8 cellular contexts compared by ENCODE assay signal in genomic region chr9:93003552-93004407, GRCh38. TPM values are rescaled to one million over a fixed set of nuclear protein-coding genes. Genes with fewer than 3 reads are reported as not detected.
A peak's percentile ranks its signal among the peaks of the same experiment; 100 is the strongest.
DNase-seq lines count a peak whose midpoint lies in the region; ATAC-seq, FAIRE-seq and TF ChIP-seq lines count a peak whose summit lies in the region.

No MANE protein-coding gene starts in this region.

- peak; percentile 86 for FAIRE-seq in bronchial epithelial cell (lab: Jason Lieb, UNC)

- peak overlapping the region; percentile 7 for H3K4me3 ChIP-seq in bronchial epithelial cell (ENCODE audit: low read depth, low read length)
- H3K4me3 ChIP-seq in liver (ENCODE audit: low read depth in 1 of 3, low read length in 3 of 3), result peak overlapping the region in 2 of 3 donors; percentile 3 to 28

- intact Hi-C loops in Right ventricle myocardium inferior (cut with DNase I), result no loop called here
- intact Hi-C loops in cardiac septum (cut with DNase I), result no loop called here

- DNase-seq in Right ventricle myocardium inferior (ENCODE audit: missing footprints), result peak; percentile 82
- DNase-seq in cardiac septum (ENCODE audit: low spot score), result no peak
- DNase-seq in NCI-H1694 treated with DMSO at 0.1 percent for 48 hours (lab: John Stamatoyannopoulos, UW), result peak; percentile 50
- DNase-seq in bronchial epithelial cell (ENCODE audit: low read depth), result peak; percentile 53
- DNase-seq in stimulated activated CD4-positive, alpha-beta T cell treated with anti-CD3 and anti-CD28 coated beads, TNF-alpha, amount 100 ng/mL, for 48 hours (ENCODE audit: low read depth in 3 of 3), result peak in 2 of 3 donors; percentile 32 to 64

- TF ChIP-seq CTCF in VCaP (conservative IDR thresholded peaks at IDR 0.05) (peak; percentile 87), bronchial epithelial cell (IDR thresholded peaks at IDR 0.05; ENCODE audit: insufficient read depth, low read length, severe bottlenecking) (peak; percentile 84), liver (IDR thresholded peaks at IDR 0.05; ENCODE audit: low read depth, low read length, missing input control) (peak; percentile 69)

- H3K27me3 ChIP-seq in bronchial epithelial cell (ENCODE audit: control insufficient read depth, insufficient read depth, low read length) (no peaks in the 10 kb centered on the region), liver (ENCODE audit: control insufficient read depth in 4 of 4, insufficient read depth in 4 of 4, low read length in 3 of 4) (no peaks in the 10 kb centered on the region)

- no peak overlapping the region for H3K9ac ChIP-seq in liver (ENCODE audit: low read depth in 1 of 2, low read length in 2 of 2)

- no peaks in the 10 kb centered on the region for H3K9me3 ChIP-seq in liver (ENCODE audit: control insufficient read depth in 4 of 4, low read length in 3 of 4)

- H3K36me3 ChIP-seq in bronchial epithelial cell (ENCODE audit: control insufficient read depth, insufficient read depth, low read length), result no peaks in the 10 kb centered on the region
- H3K36me3 ChIP-seq in liver (ENCODE audit: control insufficient read depth in 4 of 4, insufficient read depth in 3 of 4, low read depth in 1 of 4, low read length in 3 of 4), result peaks cover 0 to 2% (median 0%) of the 10 kb centered on the region in 4 donors

- peak; percentile 64 for ATAC-seq in Right ventricle myocardium inferior
- ATAC-seq in GM19452 (IDR thresholded peaks at IDR 0.05; ENCODE audit: unreplicated experiment), result no peak

- H3K27ac ChIP-seq in VCaP (peak overlapping the region; percentile 74), liver (ENCODE audit: low read depth in 1 of 2, low read length in 2 of 2) (no peak overlapping the region)

- WGBS in liver, result 35% methylated on average over 28 of the region's 28 CpGs

- peak; percentile 94 to 98 for TF ChIP-seq RAD21 in liver (IDR thresholded peaks at IDR 0.05)

- peaks cover 0 to 7% (median 4%) of the 10 kb centered on the region in 4 donors for H3K4me1 ChIP-seq in liver (ENCODE audit: control insufficient read depth in 4 of 4, insufficient read depth in 4 of 4, low read length in 3 of 4)

TF ChIP-seq in liver, 16 proteins besides CTCF, POLR2A, EP300 and RAD21:
- TF ChIP-seq SP1 (IDR thresholded peaks at IDR 0.05) (no peak), YY1 (IDR thresholded peaks at IDR 0.05) (no peak), RXRA (IDR thresholded peaks at IDR 0.05) (no peak), GABPA (IDR thresholded peaks at IDR 0.05 in 1 of 2, conservative IDR thresholded peaks at IDR 0.05 in 1 of 2) (no peak), REST (IDR thresholded peaks at IDR 0.05) (no peak), NR2F2 (IDR thresholded peaks at IDR 0.05) (no peak), HNF4A (conservative IDR thresholded peaks at IDR 0.05) (no peak), EGR1 (IDR thresholded peaks at IDR 0.05; ENCODE audit: low read depth in 2 of 2) (no peak), JUND (IDR thresholded peaks at IDR 0.05) (no peak), MAX (IDR thresholded peaks at IDR 0.05) (no peak), FOXA1 (IDR thresholded peaks at IDR 0.05) (no peak), FOXA2 (IDR thresholded peaks at IDR 0.05) (no peak), TAF1 (conservative IDR thresholded peaks at IDR 0.05) (no peak), ZBTB33 (IDR thresholded peaks at IDR 0.05) (no peak), ATF3 (IDR thresholded peaks at IDR 0.05) (no peak)

RNA-seq across cellular contexts. Expression of gene SUSD3, which starts 54.7 kb away (rescaled TPM):
- total RNA-seq in Right ventricle myocardium inferior (1.7 TPM), cardiac septum (1.1 TPM), bronchial epithelial cell (0.26 TPM in 1 of 2 replicates, not detected in the other), liver (1 to 10 TPM; 4.1 to 9.7 TPM)
- 10 to 100 TPM; 13.9 to 19.2 TPM for polyA plus RNA-seq in liver

RNA-seq across cellular contexts. Expression of gene FGD3, which starts 56.5 kb away (rescaled TPM):
- 3.0 TPM for total RNA-seq in Right ventricle myocardium inferior
- total RNA-seq in cardiac septum, result 2.6 TPM
- 0.26 and 1.0 TPM in 2 replicates for total RNA-seq in bronchial epithelial cell
- total RNA-seq in liver, result 1 to 10 TPM; 5.5 to 6.2 TPM
- 1 to 10 TPM; 1.6 to 1.7 TPM for polyA plus RNA-seq in liver
